Comparison of ENCODE assay signal across 29 cellular contexts in the genomic region with DNA sequence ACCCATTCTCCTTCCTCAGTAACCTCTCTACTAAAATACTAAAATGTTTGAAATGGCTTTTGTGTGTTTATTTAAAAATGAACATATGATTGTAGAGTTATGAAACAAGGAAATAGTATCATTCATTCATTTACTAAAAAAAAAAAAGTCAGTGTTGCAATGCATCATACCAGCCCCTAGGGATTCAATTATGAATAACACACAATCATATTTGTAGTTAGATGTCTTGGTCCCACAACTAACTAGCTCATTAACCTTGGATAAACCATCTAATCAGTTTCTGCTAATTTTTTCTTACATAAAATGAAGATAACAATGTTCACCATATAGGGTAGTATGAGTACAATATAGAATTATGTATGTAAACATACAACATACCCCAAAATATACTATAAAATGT.
"Had no signal": no experiment of that assay in that cellular context is flagged by ENCODE, and none has a peak within 500 bp of the region (broad histone marks: within the 10 kb centered on the region; RNA-seq: fewer than 3 reads in every experiment).

No MANE protein-coding gene starts in this region.

- H3K79me2 ChIP-seq: hepatocyte had no signal

- H3K4me2 ChIP-seq: hepatocyte had no signal

- H3K4me1 Mint-ChIP-seq: activated B cell treated with CpG ODN at 0.5 μM for 24 hours; activated CD4-positive, alpha-beta memory T cell treated with anti-CD3 and anti-CD28 coated beads, Interleukin-2, amount 10 ng/mL, durations not matched to agents 7 days and 5 days; activated CD4-positive, alpha-beta T cell treated with anti-CD3 and anti-CD28 coated beads, Interleukin-2, amount 10 ng/mL, durations not matched to agents 24 days and 14 days; activated naive CD4-positive, alpha-beta T cell treated with anti-CD3 and anti-CD28 coated beads, Interleukin-2, amount 10 ng/mL, durations not matched to agents 7 days and 5 days; activated naive CD8-positive, alpha-beta T cell treated with anti-CD3 and anti-CD28 coated beads, Interleukin-2, amount 10 ng/mL, durations not matched to agents 7 days and 5 days; central memory CD8-positive, alpha-beta T cell; T-cell had no signal

- H3K4me1 ChIP-seq: esophagus squamous epithelium, gastroesophageal sphincter, heart right ventricle had no signal

- H3K9me3 Mint-ChIP-seq: activated CD4-positive, alpha-beta memory T cell treated with anti-CD3 and anti-CD28 coated beads, Interleukin-2, amount 10 ng/mL, durations not matched to agents 7 days and 5 days; activated CD4-positive, alpha-beta T cell treated with anti-CD3 and anti-CD28 coated beads, Interleukin-2, amount 10 ng/mL, durations not matched to agents 24 days and 14 days; dendritic cell treated with granulocyte-macrophage colony-stimulating factor and Interleukin-4, amounts not matched to agents 40 ng/mL and 50 ng/mL, for 4 days had no signal

- ATAC-seq: activated CD4-positive, CD25-positive, alpha-beta regulatory T cell treated with anti-CD3 and anti-CD28 coated beads, Interleukin-2, amount 50 U/mL, for 24 hours; activated naive CD4-positive, alpha-beta T cell treated with anti-CD3 and anti-CD28 coated beads, Interleukin-2, amount 50 U/mL, for 72 hours; activated T-cell treated with anti-CD3 and anti-CD28 coated beads, Interleukin-2, amount 50 U/mL, for 72 hours; gastroesophageal sphincter; heart right ventricle; T-cell had no signal

- H3K27ac Mint-ChIP-seq: activated B cell treated with CpG ODN at 0.5 μM for 24 hours; activated CD4-positive, alpha-beta memory T cell treated with anti-CD3 and anti-CD28 coated beads, Interleukin-2, amount 10 ng/mL, durations not matched to agents 7 days and 5 days; activated CD4-positive, alpha-beta T cell treated with anti-CD3 and anti-CD28 coated beads, Interleukin-2, amount 10 ng/mL, durations not matched to agents 24 days and 14 days; activated naive CD4-positive, alpha-beta T cell treated with anti-CD3 and anti-CD28 coated beads, Interleukin-2, amount 10 ng/mL, durations not matched to agents 7 days and 5 days; activated naive CD4-positive, alpha-beta T cell treated with anti-CD3 and anti-CD28 coated beads, Interleukin-2, amount 50 U/mL, for 72 hours; activated naive CD8-positive, alpha-beta T cell treated with anti-CD3 and anti-CD28 coated beads, Interleukin-2, amount 10 ng/mL, durations not matched to agents 7 days and 5 days; activated T-cell treated with anti-CD3 and anti-CD28 coated beads, Interleukin-2, amount 50 U/mL, for 24 hours; activated T-cell treated with anti-CD3 and anti-CD28 coated beads, Interleukin-2, amount 50 U/mL, for 72 hours; dendritic cell treated with granulocyte-macrophage colony-stimulating factor and Interleukin-4, amounts not matched to agents 40 ng/mL and 50 ng/mL, for 4 days; T-cell; T-helper 1 cell treated with Interleukin-12 subunit alpha and Interleukin-12 subunit beta and Interleukin-4 antibody, amounts not matched to agents 30 μg/mL and 1 μg/mL, for 36 hours had no signal

- H2AFZ ChIP-seq: hepatocyte had no signal

- H3K27me3 Mint-ChIP-seq: activated B cell treated with CpG ODN at 0.5 μM for 24 hours; activated CD4-positive, alpha-beta memory T cell treated with anti-CD3 and anti-CD28 coated beads, Interleukin-2, amount 10 ng/mL, durations not matched to agents 7 days and 5 days; activated CD4-positive, alpha-beta T cell treated with anti-CD3 and anti-CD28 coated beads, Interleukin-2, amount 10 ng/mL, durations not matched to agents 24 days and 14 days; activated naive CD4-positive, alpha-beta T cell treated with anti-CD3 and anti-CD28 coated beads, Interleukin-2, amount 10 ng/mL, durations not matched to agents 7 days and 5 days; activated naive CD8-positive, alpha-beta T cell treated with anti-CD3 and anti-CD28 coated beads, Interleukin-2, amount 10 ng/mL, durations not matched to agents 7 days and 5 days; activated T-cell treated with anti-CD3 and anti-CD28 coated beads, Interleukin-2, amount 50 U/mL, for 24 hours; central memory CD8-positive, alpha-beta T cell; dendritic cell treated with granulocyte-macrophage colony-stimulating factor and Interleukin-4, amounts not matched to agents 40 ng/mL and 50 ng/mL, for 4 days; T-cell had no signal

- H3K27me3 ChIP-seq: brain microvascular endothelial cell, esophagus squamous epithelium, gastroesophageal sphincter, heart right ventricle, hepatocyte had no signal

- H3K36me3 ChIP-seq: brain microvascular endothelial cell, esophagus squamous epithelium, gastroesophageal sphincter, heart right ventricle, WERI-Rb-1 had no signal

- H3K36me3 Mint-ChIP-seq: activated naive CD4-positive, alpha-beta T cell treated with anti-CD3 and anti-CD28 coated beads, Interleukin-2, amount 10 ng/mL, durations not matched to agents 7 days and 5 days; activated naive CD4-positive, alpha-beta T cell treated with anti-CD3 and anti-CD28 coated beads, Interleukin-2, amount 50 U/mL, for 72 hours; activated naive CD8-positive, alpha-beta T cell treated with anti-CD3 and anti-CD28 coated beads, Interleukin-2, amount 10 ng/mL, durations not matched to agents 7 days and 5 days; T-cell had no signal

- DNase-seq: activated B cell treated with CpG ODN at 0.5 μM for 24 hours; activated CD4-positive, alpha-beta memory T cell treated with anti-CD3 and anti-CD28 coated beads, Interleukin-2, amount 10 ng/mL, durations not matched to agents 7 days and 5 days; activated CD4-positive, alpha-beta T cell treated with anti-CD3 and anti-CD28 coated beads, Interleukin-2, amount 10 ng/mL, durations not matched to agents 24 days and 14 days; activated CD8-positive, alpha-beta memory T cell treated with anti-CD3 and anti-CD28 coated beads, Interleukin-2, amount 50 U/mL, for 48 hours; activated gamma-delta T cell; activated naive CD4-positive, alpha-beta T cell; activated naive CD4-positive, alpha-beta T cell treated with anti-CD3 and anti-CD28 coated beads, Interleukin-2, amount 10 ng/mL, durations not matched to agents 7 days and 5 days; activated naive CD8-positive, alpha-beta T cell treated with anti-CD3 and anti-CD28 coated beads, Interleukin-2, amount 10 ng/mL, durations not matched to agents 7 days and 5 days; activated T-cell treated with anti-CD3 and anti-CD28 coated beads for 4 hours; activated T-cell treated with anti-CD3 and anti-CD28 coated beads, Interleukin-2, amount 50 U/mL, for 24 hours; activated T-cell treated with anti-CD3 and anti-CD28 coated beads, Interleukin-2, amount 50 U/mL, for 72 hours; anterior cingulate cortex; brain microvascular endothelial cell; dorsolateral prefrontal cortex; effector CD4-positive, alpha-beta T cell; esophagus squamous epithelium; foreskin melanocyte; heart right ventricle; T-cell; T-helper 9 cell; WERI-Rb-1 had no signal

- H3K4me3 ChIP-seq: coronary artery, dorsolateral prefrontal cortex, esophagus squamous epithelium, gastroesophageal sphincter, heart right ventricle, hepatocyte had no signal

- H3K9me3 ChIP-seq: esophagus squamous epithelium, gastroesophageal sphincter, heart right ventricle had no signal

- H3K27ac ChIP-seq: brain microvascular endothelial cell, coronary artery, esophagus squamous epithelium, gastroesophageal sphincter, heart right ventricle, hepatocyte, WERI-Rb-1 had no signal

- H3K4me3 Mint-ChIP-seq: activated B cell treated with CpG ODN at 0.5 μM for 24 hours; activated CD4-positive, alpha-beta memory T cell treated with anti-CD3 and anti-CD28 coated beads, Interleukin-2, amount 10 ng/mL, durations not matched to agents 7 days and 5 days; activated CD4-positive, alpha-beta T cell treated with anti-CD3 and anti-CD28 coated beads, Interleukin-2, amount 10 ng/mL, durations not matched to agents 24 days and 14 days; activated naive CD4-positive, alpha-beta T cell treated with anti-CD3 and anti-CD28 coated beads, Interleukin-2, amount 10 ng/mL, durations not matched to agents 7 days and 5 days; activated naive CD8-positive, alpha-beta T cell treated with anti-CD3 and anti-CD28 coated beads, Interleukin-2, amount 10 ng/mL, durations not matched to agents 7 days and 5 days; activated T-cell treated with anti-CD3 and anti-CD28 coated beads, Interleukin-2, amount 50 U/mL, for 24 hours; activated T-cell treated with anti-CD3 and anti-CD28 coated beads, Interleukin-2, amount 50 U/mL, for 72 hours; central memory CD8-positive, alpha-beta T cell; dendritic cell treated with granulocyte-macrophage colony-stimulating factor and Interleukin-4, amounts not matched to agents 40 ng/mL and 50 ng/mL, for 4 days; T-cell; T-helper 1 cell treated with Interleukin-12 subunit alpha and Interleukin-12 subunit beta and Interleukin-4 antibody, amounts not matched to agents 30 μg/mL and 1 μg/mL, for 36 hours had no signal
